3 cellular contexts compared by ENCODE assay signal in genomic region chr3:9448643-9449042, GRCh38.
TF ChIP-seq lines count a peak whose summit lies in the region.

No MANE protein-coding gene starts in this region.

TF ChIP-seq in SK-N-SH treated with all-trans-retinoic acid at 6 μM for 48 hours, 23 proteins besides CTCF, POLR2A, EP300 and RAD21 (continues in another document):
- TF ChIP-seq TCF4 (CRISPR knock-in tag; IDR thresholded peaks at IDR 0.05; ENCODE audit: borderline replicate concordance) (no peak), ISL1 (CRISPR knock-in tag; IDR thresholded peaks at IDR 0.05) (no peak), ESRRG (CRISPR knock-in tag; IDR thresholded peaks at IDR 0.05) (no peak), ZC3H10 (CRISPR knock-in tag; IDR thresholded peaks at IDR 0.05) (no peak), ZNF70 (CRISPR knock-in tag; IDR thresholded peaks at IDR 0.05) (no peak), CSRNP3 (CRISPR knock-in tag; IDR thresholded peaks at IDR 0.05) (no peak), BACH2 (CRISPR knock-in tag; IDR thresholded peaks at IDR 0.05; ENCODE audit: borderline replicate concordance) (no peak), ZFP30 (CRISPR knock-in tag; IDR thresholded peaks at IDR 0.05) (no peak), CREB5 (CRISPR knock-in tag; IDR thresholded peaks at IDR 0.05; ENCODE audit: low read depth) (no peak), RARB (CRISPR knock-in tag; IDR thresholded peaks at IDR 0.05) (no peak), ZNF8 (CRISPR knock-in tag; IDR thresholded peaks at IDR 0.05) (no peak), TOX (CRISPR knock-in tag; IDR thresholded peaks at IDR 0.05; ENCODE audit: borderline replicate concordance) (no peak), TSHZ2 (CRISPR knock-in tag; IDR thresholded peaks at IDR 0.05) (no peak), OSR1 (CRISPR knock-in tag; IDR thresholded peaks at IDR 0.05) (no peak), PPARA (CRISPR knock-in tag; IDR thresholded peaks at IDR 0.05; ENCODE audit: borderline replicate concordance) (no peak), ARNTL (CRISPR knock-in tag; IDR thresholded peaks at IDR 0.05; ENCODE audit: borderline replicate concordance, low read depth) (no peak)

TF ChIP-seq in SK-N-SH, 30 proteins besides CTCF, POLR2A, EP300 and RAD21 (continued from another document):
- TF ChIP-seq REST (IDR thresholded peaks at IDR 0.05; ENCODE audit: low read depth, low read length), result no peak
- no peak for TF ChIP-seq FOXM1 (IDR thresholded peaks at IDR 0.05; ENCODE audit: low read depth)
- TF ChIP-seq RXRA (IDR thresholded peaks at IDR 0.05; ENCODE audit: borderline replicate concordance, low read depth), result no peak
- TF ChIP-seq FOSL2 (IDR thresholded peaks at IDR 0.05; ENCODE audit: borderline replicate concordance, low read depth), result no peak
- TF ChIP-seq SIN3A (IDR thresholded peaks at IDR 0.05; ENCODE audit: borderline replicate concordance, low read depth, low read length), result no peak
- no peak for TF ChIP-seq MEF2A (IDR thresholded peaks at IDR 0.05; ENCODE audit: borderline replicate concordance, low read depth)

TF ChIP-seq in HCT116, 20 proteins besides CTCF, POLR2A, EP300 and RAD21:
- TF ChIP-seq ZBTB33 (IDR thresholded peaks at IDR 0.05; ENCODE audit: extremely low read depth, insufficient replicate concordance, low read length) (no peak), ZNF274 (IDR thresholded peaks at IDR 0.05; ENCODE audit: low read depth, low read length) (no peak), POLR2AphosphoS5 (IDR thresholded peaks at IDR 0.05; ENCODE audit: low read depth, low read length) (no peak)
